In genomic region chr18:44392933-44393332, GRCh38 we compare ENCODE assay signal across 19 cellular contexts.
"Had no signal": no experiment of that assay in that cellular context is flagged by ENCODE, and none has a peak within 500 bp of the region (broad histone marks: within the 10 kb centered on the region; RNA-seq: fewer than 3 reads in every experiment).

No MANE protein-coding gene starts in this region.

- DNase-seq: activated CD4-positive, alpha-beta T cell treated with anti-CD3 and anti-CD28 coated beads, Interleukin-2, amount 10 ng/mL, durations not matched to agents 7 days and 5 days; activated CD8-positive, alpha-beta T cell treated with anti-CD3 and anti-CD28 coated beads, Interleukin-2, amount 10 ng/mL, durations not matched to agents 7 days and 5 days; activated naive CD4-positive, alpha-beta T cell treated with Interleukin-2 at 50 U/mL for 16 hours; activated T-cell treated with anti-CD3 and anti-CD28 coated beads, Interleukin-2, amount 50 U/mL, for 24 hours; cortex of kidney; gastrocnemius medialis; head of caudate nucleus; kidney; left lung; mammary epithelial cell; stimulated activated CD4-positive, alpha-beta T cell treated with anti-CD3 and anti-CD28 coated beads, Interleukin-4, amount 100 ng/mL, for 24 hours; testis had no signal

- ATAC-seq: activated CD4-positive, CD25-positive, alpha-beta regulatory T cell treated with anti-CD3 and anti-CD28 coated beads, Interleukin-2, amount 50 U/mL, for 24 hours; activated CD8-positive, alpha-beta T cell treated with anti-CD3 and anti-CD28 coated beads, Interleukin-2, amount 10 ng/mL, durations not matched to agents 7 days and 5 days; esophagus mucosa; gastrocnemius medialis; left lung; sciatic nerve; stimulated activated effector memory CD8-positive, alpha-beta T cell treated with anti-CD3 and anti-CD28 coated beads, Interleukin-12 subunit alpha, Interleukin-12 subunit beta, amount 100 ng/mL, for 72 hours had no signal

- H3K27ac Mint-ChIP-seq: activated CD4-positive, alpha-beta T cell treated with anti-CD3 and anti-CD28 coated beads, Interleukin-2, amount 10 ng/mL, durations not matched to agents 7 days and 5 days; activated CD8-positive, alpha-beta T cell treated with anti-CD3 and anti-CD28 coated beads, Interleukin-2, amount 10 ng/mL, durations not matched to agents 7 days and 5 days; activated T-cell treated with anti-CD3 and anti-CD28 coated beads, Interleukin-2, amount 50 U/mL, for 24 hours; activated T-helper 2 cell treated with anti-CD3 and anti-CD28 coated beads, Interferon-gamma antibody, Interleukin-2, Interleukin-4, amounts not matched to agents 10 μg/mL and 5 μg/mL and 100 μg/mL, durations not matched to agents 14 hours and 24 hours and 36 hours; stimulated activated effector memory CD8-positive, alpha-beta T cell treated with anti-CD3 and anti-CD28 coated beads, Interleukin-12 subunit alpha, Interleukin-12 subunit beta, amount 100 ng/mL, for 72 hours had no signal

- H3K27ac ChIP-seq: gastrocnemius medialis, left lung, testis had no signal

- H3K36me3 ChIP-seq: gastrocnemius medialis, left lung had no signal

- H3K9me3 ChIP-seq: gastrocnemius medialis, left lung, testis had no signal

- H3K4me3 ChIP-seq: gastrocnemius medialis, left lung, testis had no signal

- H3K27me3 Mint-ChIP-seq: activated CD4-positive, alpha-beta T cell treated with anti-CD3 and anti-CD28 coated beads, Interleukin-2, amount 10 ng/mL, durations not matched to agents 7 days and 5 days; activated T-cell treated with anti-CD3 and anti-CD28 coated beads, Interleukin-2, amount 50 U/mL, for 24 hours; central memory CD8-positive, alpha-beta T cell had no signal

- H3K4me3 Mint-ChIP-seq: activated CD4-positive, alpha-beta T cell treated with anti-CD3 and anti-CD28 coated beads, Interleukin-2, amount 10 ng/mL, durations not matched to agents 7 days and 5 days; activated CD8-positive, alpha-beta T cell treated with anti-CD3 and anti-CD28 coated beads, Interleukin-2, amount 10 ng/mL, durations not matched to agents 7 days and 5 days; activated T-cell treated with anti-CD3 and anti-CD28 coated beads, Interleukin-2, amount 50 U/mL, for 24 hours; central memory CD8-positive, alpha-beta T cell; neural crest cell; stimulated activated effector memory CD8-positive, alpha-beta T cell treated with anti-CD3 and anti-CD28 coated beads, Interleukin-12 subunit alpha, Interleukin-12 subunit beta, amount 100 ng/mL, for 72 hours had no signal

- H3K36me3 Mint-ChIP-seq: stimulated activated effector memory CD8-positive, alpha-beta T cell treated with anti-CD3 and anti-CD28 coated beads, Interleukin-12 subunit alpha, Interleukin-12 subunit beta, amount 100 ng/mL, for 72 hours had no signal

- H3K4me1 Mint-ChIP-seq: activated CD4-positive, alpha-beta T cell treated with anti-CD3 and anti-CD28 coated beads, Interleukin-2, amount 10 ng/mL, durations not matched to agents 7 days and 5 days; central memory CD8-positive, alpha-beta T cell; stimulated activated effector memory CD8-positive, alpha-beta T cell treated with anti-CD3 and anti-CD28 coated beads, Interleukin-12 subunit alpha, Interleukin-12 subunit beta, amount 100 ng/mL, for 72 hours had no signal

- H3K4me1 ChIP-seq: gastrocnemius medialis, left lung, testis had no signal

- H3K9me3 Mint-ChIP-seq: activated CD4-positive, alpha-beta T cell treated with anti-CD3 and anti-CD28 coated beads, Interleukin-2, amount 10 ng/mL, durations not matched to agents 7 days and 5 days; activated T-cell treated with anti-CD3 and anti-CD28 coated beads, Interleukin-2, amount 50 U/mL, for 24 hours; activated T-helper 2 cell treated with anti-CD3 and anti-CD28 coated beads, Interferon-gamma antibody, Interleukin-2, Interleukin-4, amounts not matched to agents 10 μg/mL and 5 μg/mL and 100 μg/mL, durations not matched to agents 14 hours and 24 hours and 36 hours; central memory CD8-positive, alpha-beta T cell; stimulated activated effector memory CD8-positive, alpha-beta T cell treated with anti-CD3 and anti-CD28 coated beads, Interleukin-12 subunit alpha, Interleukin-12 subunit beta, amount 100 ng/mL, for 72 hours had no signal

- H3K27me3 ChIP-seq: gastrocnemius medialis, left lung, testis had no signal
